Comparison of ENCODE assay signal across 18 cellular contexts in the genomic region with DNA sequence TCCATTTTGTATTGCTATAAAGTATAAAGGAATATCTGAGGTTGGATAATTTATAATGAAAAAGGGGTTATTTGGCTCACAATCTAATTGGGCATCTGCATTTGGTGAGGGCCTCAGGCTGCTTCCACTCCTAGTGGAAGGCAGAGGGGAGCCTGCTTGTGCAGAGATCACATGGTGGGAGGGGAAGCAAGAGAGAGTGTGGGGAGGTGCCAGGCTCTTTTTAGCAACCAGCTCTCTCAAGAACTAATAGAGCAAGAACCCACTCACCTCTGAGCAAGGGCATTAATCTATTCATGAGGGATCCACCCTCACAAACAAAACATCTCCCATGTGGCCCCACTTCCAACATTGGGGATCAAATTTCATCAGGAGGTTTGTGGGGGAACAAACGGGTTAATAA.
DNase-seq lines count a peak whose midpoint lies in the region; ATAC-seq and TF ChIP-seq lines count a peak whose summit lies in the region.
"Had no signal": no experiment of that assay in that cellular context is flagged by ENCODE, and none has a peak within 500 bp of the region (broad histone marks: within the 10 kb centered on the region; RNA-seq: fewer than 3 reads in every experiment).

No MANE protein-coding gene starts in this region.

- no peak overlapping the region for H4K5ac ChIP-seq in H9 (ENCODE audit: insufficient read length, low read depth, low read length)

- H2BK120ac ChIP-seq in H9 (ENCODE audit: low read depth, low read length, poor library complexity, severe bottlenecking), result no peak overlapping the region

- WGBS in H9 (ENCODE audit: extremely low coverage, insufficient read length, low lambda C conversion rate), result no CpG with 5 or more reads among the region's 1 CpG
- WGBS in heart left ventricle, 4 donors, result 67 to 78% (median 72%) methylated on average over 1 of the region's 1 CpG
- 28 to 55% (median 45%) methylated on average over 1 of the region's 1 CpG for WGBS in psoas muscle, 3 donors

- no peak overlapping the region for H4K8ac ChIP-seq in H9 (replicated peaks; ENCODE audit: insufficient read length, low read depth, low read length)

- peak overlapping the region in 2 of 3 experiments; percentile 39 to 86; a peak in 1 of 7 replicates for H3K27ac Mint-ChIP-seq in H9
- no peak overlapping the region for H3K27ac Mint-ChIP-seq in activated naive CD8-positive, alpha-beta T cell treated with anti-CD3 and anti-CD28 coated beads for 36 hours

- no peak overlapping the region for H3K4me3 ChIP-seq in heart left ventricle
- no peak overlapping the region for H3K4me3 ChIP-seq in psoas muscle
- H3K4me3 ChIP-seq: SK-N-MC had no signal

- peaks cover 7 to 57% (median 28%) of the 10 kb centered on the region in 3 experiments; a peak in 6 of 7 replicates for H3K36me3 Mint-ChIP-seq in H9 (ENCODE audit: insufficient read depth in 1 of 3, low read depth in 3 of 3)
- H3K36me3 Mint-ChIP-seq in activated naive CD8-positive, alpha-beta T cell treated with anti-CD3 and anti-CD28 coated beads for 36 hours, result peaks cover 4% of the 10 kb centered on the region

- H3K23me2 ChIP-seq in H9 (ENCODE audit: insufficient read length, low read depth, low read length, poor library complexity, severe bottlenecking), result no peaks in the 10 kb centered on the region

- H3K9me3 ChIP-seq in H9 (ENCODE audit: control insufficient read depth, low read depth, low read length) (no peaks in the 10 kb centered on the region), heart left ventricle (no peaks in the 10 kb centered on the region), psoas muscle (no peaks in the 10 kb centered on the region)

- H3K79me2 ChIP-seq in H9 (ENCODE audit: insufficient read depth, low read length), result no peaks in the 10 kb centered on the region

- no peak overlapping the region for H3K4me3 Mint-ChIP-seq in H9
- no peak overlapping the region for H3K4me3 Mint-ChIP-seq in activated naive CD8-positive, alpha-beta T cell treated with anti-CD3 and anti-CD28 coated beads for 36 hours

- H3K36me3 ChIP-seq in heart left ventricle (peaks cover 0 to 79% (median 70%) of the 10 kb centered on the region in 9 donors), psoas muscle (ENCODE audit: insufficient read depth in 1 of 2, low read depth in 1 of 2) (peaks cover 3 to 69% of the 10 kb centered on the region in 2 donors)

- no peak overlapping the region for H2BK12ac ChIP-seq in H9 (ENCODE audit: insufficient read length, low read depth, low read length)

- H2BK5ac ChIP-seq in H9 (ENCODE audit: insufficient read length, low read length), result no peak overlapping the region

- intact Hi-C loops in heart left ventricle (cut with DNase I) (loop anchor here in 1 of 10 donors (10.0 kb wide), 1 partner anchor 174 kb away; a partner anchor contains a TSS), psoas muscle (cut with DNase I) (no loop called here)

- no peak for TF ChIP-seq POLR2A in heart left ventricle (IDR thresholded peaks at IDR 0.05)

- H2AFZ ChIP-seq in H9 (ENCODE audit: low read length), result no peak overlapping the region

- no peak overlapping the region for H2BK20ac ChIP-seq in H9 (ENCODE audit: low read depth, low read length, poor library complexity, severe bottlenecking)

- TF ChIP-seq CTCF in H9 (conservative IDR thresholded peaks at IDR 0.05) (no peak), heart left ventricle (IDR thresholded peaks at IDR 0.05) (no peak), psoas muscle (IDR thresholded peaks at IDR 0.05) (no peak)

- H3K4me2 ChIP-seq in H9 (ENCODE audit: insufficient read depth, insufficient read length, low read length), result no peak overlapping the region

- ATAC-seq in heart left ventricle (peak in 3 of 4 donors; percentile 74 to 83 (median 76)), psoas muscle (peak in 3 of 4 donors; percentile 58 to 69 (median 59)), HG03565 (IDR thresholded peaks at IDR 0.05; ENCODE audit: unreplicated experiment) (no peak), HG03045 (IDR thresholded peaks at IDR 0.05; ENCODE audit: unreplicated experiment) (no peak)
- ATAC-seq: HepG2 had no signal

- no peak overlapping the region for H3K9ac ChIP-seq in H9 (ENCODE audit: extremely low read depth, insufficient read length, low read length)

- no peaks in the 10 kb centered on the region for H4K20me1 ChIP-seq in H9 (ENCODE audit: control insufficient read depth, insufficient read depth, insufficient read length)

- H3K4ac ChIP-seq in H9 (ENCODE audit: low read depth, low read length), result no peak overlapping the region

- H3K27me3 ChIP-seq in H9 (ENCODE audit: insufficient read depth, low read length) (no peaks in the 10 kb centered on the region), heart left ventricle (no peaks in the 10 kb centered on the region), psoas muscle (ENCODE audit: insufficient read depth in 3 of 3, low read length in 2 of 3) (no peaks in the 10 kb centered on the region)

- no peaks in the 10 kb centered on the region for H3K27me3 Mint-ChIP-seq in H9 (ENCODE audit: low read depth)
- no peaks in the 10 kb centered on the region for H3K27me3 Mint-ChIP-seq in activated naive CD8-positive, alpha-beta T cell treated with anti-CD3 and anti-CD28 coated beads for 36 hours

- H3K4me1 ChIP-seq in H9 (ENCODE audit: insufficient read depth, low read length) (no peaks in the 10 kb centered on the region), heart left ventricle (peaks cover 0 to 12% (median 1%) of the 10 kb centered on the region in 12 donors), psoas muscle (no peaks in the 10 kb centered on the region)

- no peak overlapping the region for H3T11ph ChIP-seq in H9 (ENCODE audit: low read length)

- no peak overlapping the region for H3K56ac ChIP-seq in H9 (ENCODE audit: insufficient read length, low read depth, low read length)

- no peak overlapping the region for H3K27ac ChIP-seq in H9 (ENCODE audit: insufficient read length, low read depth, low read length)
- peak overlapping the region in 7 of 12 donors; percentile 1 to 72 (median 43) for H3K27ac ChIP-seq in heart left ventricle
- no peak overlapping the region for H3K27ac ChIP-seq in psoas muscle
- H3K27ac ChIP-seq: SK-N-MC had no signal

- no peak overlapping the region for H3K14ac ChIP-seq in H9 (ENCODE audit: insufficient read depth, low read length)

- H2AK5ac ChIP-seq in H9 (ENCODE audit: insufficient read length, low read length), result no peak overlapping the region

- no peak overlapping the region for H2BK15ac ChIP-seq in H9 (ENCODE audit: low read depth, low read length)

- DNase-seq in NCI-H2171 treated with DMSO at 0.1 percent for 48 hours (lab: John Stamatoyannopoulos, UW) (peak; percentile 4), NCI-H2171 (lab: John Stamatoyannopoulos, UW) (no peak), H9 (no peak), heart left ventricle (peak in 1 of 5 donors; percentile 48), psoas muscle (no peak)
- DNase-seq in activated naive CD8-positive, alpha-beta T cell treated with anti-CD3 and anti-CD28 coated beads for 36 hours, result no peak
- DNase-seq: 8988T, DMS 273 treated with DMSO at 0.1 percent for 48 hours, GF-D8, GOT3, KG1, NCI-H1417 treated with DMSO at 0.1 percent for 48 hours, NCI-H1930, NCI-H510A treated with DMSO at 0.1 percent for 48 hours had no signal

- H3K79me1 ChIP-seq in H9 (ENCODE audit: insufficient read depth, low read depth, low read length, poor library complexity, severe bottlenecking), result no peaks in the 10 kb centered on the region

- no peak overlapping the region for H3K18ac ChIP-seq in H9 (ENCODE audit: insufficient read length, low read depth, low read length)

- H3K23ac ChIP-seq in H9 (ENCODE audit: insufficient read length, low read depth, low read length), result no peak overlapping the region

- H4K91ac ChIP-seq in H9 (ENCODE audit: insufficient read length, low read depth, low read length), result no peak overlapping the region

- peaks cover 0 to 2% of the 10 kb centered on the region in 2 experiments; a peak in 1 of 4 replicates for H3K4me1 Mint-ChIP-seq in H9
- H3K4me1 Mint-ChIP-seq in activated naive CD8-positive, alpha-beta T cell treated with anti-CD3 and anti-CD28 coated beads for 36 hours, result no peaks in the 10 kb centered on the region

- no peaks in the 10 kb centered on the region for H3K9me3 Mint-ChIP-seq in H9
- no peaks in the 10 kb centered on the region for H3K9me3 Mint-ChIP-seq in activated naive CD8-positive, alpha-beta T cell treated with anti-CD3 and anti-CD28 coated beads for 36 hours

Comparison
In these comparisons a context has a peak if more than half of its experiments do, and no peak if none do; other contexts are left out.
1. H3K27ac ChIP-seq: peak in heart left ventricle (7 of 12); none in H9 (single experiment) and psoas muscle (single experiment).
2. ATAC-seq: peak in heart left ventricle (3 of 4) and psoas muscle (3 of 4); none in HG03565 (single experiment) and HG03045 (single experiment).